Comparison of ENCODE assay signal across 1 cellular context in the genomic region with DNA sequence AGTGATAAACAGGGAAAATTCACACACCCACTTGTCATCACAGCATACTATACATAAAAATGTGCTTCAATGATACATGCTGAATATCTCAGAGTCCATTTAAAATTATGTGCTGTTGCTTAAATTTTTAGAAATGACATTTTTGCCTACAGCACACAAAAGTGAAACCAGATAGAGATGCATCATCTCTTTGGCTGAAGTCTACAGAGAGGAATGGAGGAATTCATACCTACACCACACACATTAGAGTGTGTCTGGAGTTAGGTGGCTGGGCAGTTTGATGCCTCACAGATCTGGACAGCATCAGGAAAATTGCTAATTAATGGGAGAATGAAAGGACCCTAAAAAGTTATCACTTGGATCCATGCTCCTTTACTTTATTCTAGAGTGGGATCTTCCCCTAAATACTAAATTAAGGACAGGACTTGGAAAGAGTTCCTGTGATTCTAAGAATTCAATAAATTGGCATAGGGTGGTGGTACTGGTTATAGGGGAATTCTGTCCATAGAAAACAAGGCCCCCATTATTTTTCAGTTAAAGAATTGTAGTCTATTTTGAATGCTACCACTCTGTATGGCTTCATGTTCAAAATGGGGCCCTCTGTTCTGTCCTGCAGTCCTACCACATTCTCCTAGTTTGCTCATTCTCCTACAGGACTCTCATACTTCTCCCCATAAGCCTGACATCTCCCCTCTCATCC.
TF ChIP-seq lines count a peak whose summit lies in the region.

No MANE protein-coding gene starts in this region.

TF ChIP-seq in SK-N-SH treated with all-trans-retinoic acid at 6 μM for 48 hours, 23 proteins besides CTCF, POLR2A, EP300 and RAD21 (continued from another document):
- TF ChIP-seq ZC3H10 (CRISPR knock-in tag; IDR thresholded peaks at IDR 0.05) (no peak), RARB (CRISPR knock-in tag; IDR thresholded peaks at IDR 0.05) (no peak), ARNTL (CRISPR knock-in tag; IDR thresholded peaks at IDR 0.05; ENCODE audit: borderline replicate concordance, low read depth) (no peak), CSDC2 (CRISPR knock-in tag; IDR thresholded peaks at IDR 0.05) (no peak), PPARA (CRISPR knock-in tag; IDR thresholded peaks at IDR 0.05; ENCODE audit: borderline replicate concordance) (no peak), OSR1 (CRISPR knock-in tag; IDR thresholded peaks at IDR 0.05) (no peak), ESRRG (CRISPR knock-in tag; IDR thresholded peaks at IDR 0.05) (no peak), ZNF565 (CRISPR knock-in tag; conservative IDR thresholded peaks at IDR 0.05; ENCODE audit: low read depth) (no peak), SNAI2 (CRISPR knock-in tag; IDR thresholded peaks at IDR 0.05) (no peak), TCF4 (CRISPR knock-in tag; IDR thresholded peaks at IDR 0.05; ENCODE audit: borderline replicate concordance) (no peak), BACH2 (CRISPR knock-in tag; IDR thresholded peaks at IDR 0.05; ENCODE audit: borderline replicate concordance) (no peak), ZNF8 (CRISPR knock-in tag; IDR thresholded peaks at IDR 0.05) (no peak)
- TF ChIP-seq, protein P1, sequence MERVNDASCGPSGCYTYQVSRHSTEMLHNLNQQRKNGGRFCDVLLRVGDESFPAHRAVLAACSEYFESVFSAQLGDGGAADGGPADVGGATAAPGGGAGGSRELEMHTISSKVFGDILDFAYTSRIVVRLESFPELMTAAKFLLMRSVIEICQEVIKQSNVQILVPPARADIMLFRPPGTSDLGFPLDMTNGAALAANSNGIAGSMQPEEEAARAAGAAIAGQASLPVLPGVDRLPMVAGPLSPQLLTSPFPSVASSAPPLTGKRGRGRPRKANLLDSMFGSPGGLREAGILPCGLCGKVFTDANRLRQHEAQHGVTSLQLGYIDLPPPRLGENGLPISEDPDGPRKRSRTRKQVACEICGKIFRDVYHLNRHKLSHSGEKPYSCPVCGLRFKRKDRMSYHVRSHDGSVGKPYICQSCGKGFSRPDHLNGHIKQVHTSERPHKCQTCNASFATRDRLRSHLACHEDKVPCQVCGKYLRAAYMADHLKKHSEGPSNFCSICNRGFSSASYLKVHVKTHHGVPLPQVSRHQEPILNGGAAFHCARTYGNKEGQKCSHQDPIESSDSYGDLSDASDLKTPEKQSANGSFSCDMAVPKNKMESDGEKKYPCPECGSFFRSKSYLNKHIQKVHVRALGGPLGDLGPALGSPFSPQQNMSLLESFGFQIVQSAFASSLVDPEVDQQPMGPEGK (CRISPR knock-in tag; IDR thresholded peaks at IDR 0.05; ENCODE audit: borderline replicate concordance): no peak
- TF ChIP-seq, protein P2, sequence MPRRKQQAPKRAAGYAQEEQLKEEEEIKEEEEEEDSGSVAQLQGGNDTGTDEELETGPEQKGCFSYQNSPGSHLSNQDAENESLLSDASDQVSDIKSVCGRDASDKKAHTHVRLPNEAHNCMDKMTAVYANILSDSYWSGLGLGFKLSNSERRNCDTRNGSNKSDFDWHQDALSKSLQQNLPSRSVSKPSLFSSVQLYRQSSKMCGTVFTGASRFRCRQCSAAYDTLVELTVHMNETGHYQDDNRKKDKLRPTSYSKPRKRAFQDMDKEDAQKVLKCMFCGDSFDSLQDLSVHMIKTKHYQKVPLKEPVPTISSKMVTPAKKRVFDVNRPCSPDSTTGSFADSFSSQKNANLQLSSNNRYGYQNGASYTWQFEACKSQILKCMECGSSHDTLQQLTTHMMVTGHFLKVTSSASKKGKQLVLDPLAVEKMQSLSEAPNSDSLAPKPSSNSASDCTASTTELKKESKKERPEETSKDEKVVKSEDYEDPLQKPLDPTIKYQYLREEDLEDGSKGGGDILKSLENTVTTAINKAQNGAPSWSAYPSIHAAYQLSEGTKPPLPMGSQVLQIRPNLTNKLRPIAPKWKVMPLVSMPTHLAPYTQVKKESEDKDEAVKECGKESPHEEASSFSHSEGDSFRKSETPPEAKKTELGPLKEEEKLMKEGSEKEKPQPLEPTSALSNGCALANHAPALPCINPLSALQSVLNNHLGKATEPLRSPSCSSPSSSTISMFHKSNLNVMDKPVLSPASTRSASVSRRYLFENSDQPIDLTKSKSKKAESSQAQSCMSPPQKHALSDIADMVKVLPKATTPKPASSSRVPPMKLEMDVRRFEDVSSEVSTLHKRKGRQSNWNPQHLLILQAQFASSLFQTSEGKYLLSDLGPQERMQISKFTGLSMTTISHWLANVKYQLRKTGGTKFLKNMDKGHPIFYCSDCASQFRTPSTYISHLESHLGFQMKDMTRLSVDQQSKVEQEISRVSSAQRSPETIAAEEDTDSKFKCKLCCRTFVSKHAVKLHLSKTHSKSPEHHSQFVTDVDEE (CRISPR knock-in tag; IDR thresholded peaks at IDR 0.05): no peak
TF ChIP-seq in SK-N-SH treated with all-trans-retinoic acid at 6 μM for 48 hours: peak in this region for 0.
